Comparison of ENCODE assay signal across 1 cellular context in genomic region chr19:13794752-13795589, GRCh38.
A peak's percentile ranks its signal among the peaks of the same experiment; 100 is the strongest.
TF ChIP-seq lines count a peak whose summit lies in the region.

TSS of gene ZSWIM4 (plus strand) at chr19:13795443. CDS start at chr19:13795649, 206 bp downstream.

TF ChIP-seq in WTC11, 78 proteins besides CTCF, POLR2A, EP300 and RAD21 (continued from another document):
- TF ChIP-seq MAX (CRISPR knock-in tag; IDR thresholded peaks at IDR 0.05) (peak; percentile 68), ETV6 (CRISPR knock-in tag; IDR thresholded peaks at IDR 0.05) (peak; percentile 47)
TF ChIP-seq in WTC11: peak in this region for 17.
